ENCODE assay signal across 21 cellular contexts in the genomic region with DNA sequence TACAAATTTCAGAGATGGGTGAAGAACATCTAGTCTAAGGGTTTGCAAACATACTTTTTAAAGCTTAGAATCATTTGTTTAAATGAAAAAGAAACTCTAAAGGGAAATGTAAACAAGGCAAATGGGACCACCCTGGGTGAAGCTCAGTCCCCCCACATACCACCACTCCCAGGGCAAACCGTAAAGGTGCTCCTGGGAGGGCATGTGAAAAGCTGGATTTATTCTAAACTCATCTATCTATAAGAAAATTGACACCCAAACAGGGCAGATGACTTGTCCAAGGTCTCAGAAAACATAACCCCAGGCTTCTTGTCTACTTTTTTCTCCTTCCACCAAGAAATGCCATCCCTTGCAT.
"Had no signal": no experiment of that assay in that cellular context is flagged by ENCODE, and none has a peak within 500 bp of the region (broad histone marks: within the 10 kb centered on the region; RNA-seq: fewer than 3 reads in every experiment).

No MANE protein-coding gene starts in this region.

- H3K9me3 Mint-ChIP-seq: natural killer cell had no signal

- H3K4me1 ChIP-seq: prostate gland, right atrium auricular region, suprapubic skin, transverse colon, vagina had no signal

- H3K27me3 ChIP-seq: dorsolateral prefrontal cortex, neutrophil, right atrium auricular region, suprapubic skin, transverse colon, vagina had no signal

- H3K27ac Mint-ChIP-seq: memory B cell; natural killer cell; stimulated activated naive CD8-positive, alpha-beta T cell treated with anti-CD3 and anti-CD28 coated beads, Interleukin-15, amount 100 ng/mL, for 72 hours had no signal

- H3K36me3 ChIP-seq: neutrophil, prostate gland, right atrium auricular region, suprapubic skin, transverse colon, vagina had no signal

- ATAC-seq: left ventricle myocardium superior; natural killer cell; sciatic nerve; stimulated activated naive CD8-positive, alpha-beta T cell treated with anti-CD3 and anti-CD28 coated beads, Interleukin-15, amount 100 ng/mL, for 72 hours had no signal

- DNase-seq: dorsolateral prefrontal cortex; effector CD4-positive, alpha-beta T cell; hypothalamus; left ventricle myocardium superior; natural killer cell; stimulated activated CD4-positive, alpha-beta T cell treated with anti-CD3 and anti-CD28 coated beads, Interleukin-12 subunit alpha, Interleukin-12 subunit beta, amount 100 ng/mL, for 4 hours; stimulated activated CD4-positive, alpha-beta T cell treated with anti-CD3 and anti-CD28 coated beads, Interleukin-1b, Interleukin-23, amount 100 ng/mL, for 48 hours; stimulated activated CD4-positive, alpha-beta T cell treated with anti-CD3 and anti-CD28 coated beads, Interleukin-4, amount 100 ng/mL, for 1 hour; stimulated activated CD8-positive, alpha-beta memory T cell treated with anti-CD3 and anti-CD28 coated beads, Interleukin-4, amount 100 ng/mL, for 48 hours; stimulated activated naive CD4-positive, alpha-beta T cell; stimulated activated naive CD8-positive, alpha-beta T cell treated with anti-CD3 and anti-CD28 coated beads, Interleukin-15, amount 100 ng/mL, for 72 hours; transverse colon had no signal

- H3K4me2 ChIP-seq: smooth muscle cell had no signal

- H3K4me3 ChIP-seq: dorsolateral prefrontal cortex, lung, prostate gland, right atrium auricular region, smooth muscle cell, suprapubic skin, transverse colon, vagina had no signal

- H3K9me3 ChIP-seq: neutrophil, prostate gland, right atrium auricular region, suprapubic skin, transverse colon, vagina had no signal

- H3K36me3 Mint-ChIP-seq: natural killer cell had no signal

- H3K4me3 Mint-ChIP-seq: memory B cell; natural killer cell; stimulated activated naive CD8-positive, alpha-beta T cell treated with anti-CD3 and anti-CD28 coated beads, Interleukin-15, amount 100 ng/mL, for 72 hours had no signal

- H3K4me1 Mint-ChIP-seq: memory B cell; natural killer cell; stimulated activated naive CD8-positive, alpha-beta T cell treated with anti-CD3 and anti-CD28 coated beads, Interleukin-15, amount 100 ng/mL, for 72 hours had no signal

- H3K27ac ChIP-seq: dorsolateral prefrontal cortex, neutrophil, prostate gland, right atrium auricular region, suprapubic skin, transverse colon, vagina had no signal
